Comparison of ENCODE assay signal across 1 cellular context in genomic region chr11:122737951-122738693, GRCh38.
TF ChIP-seq lines count a peak whose summit lies in the region.

No MANE protein-coding gene starts in this region.

TF ChIP-seq in HepG2, 621 proteins besides CTCF, POLR2A, EP300 and RAD21 (continued from another document):
- TF ChIP-seq ARID4A (CRISPR knock-in tag; IDR thresholded peaks at IDR 0.05; ENCODE audit: borderline replicate concordance): no peak
- TF ChIP-seq RARA (CRISPR knock-in tag; IDR thresholded peaks at IDR 0.05): peak; percentile 57; the same call in 1 of the 2 replicates
- no peak for TF ChIP-seq RAD51 (IDR thresholded peaks at IDR 0.05; ENCODE audit: borderline replicate concordance)
- TF ChIP-seq, protein P1, sequence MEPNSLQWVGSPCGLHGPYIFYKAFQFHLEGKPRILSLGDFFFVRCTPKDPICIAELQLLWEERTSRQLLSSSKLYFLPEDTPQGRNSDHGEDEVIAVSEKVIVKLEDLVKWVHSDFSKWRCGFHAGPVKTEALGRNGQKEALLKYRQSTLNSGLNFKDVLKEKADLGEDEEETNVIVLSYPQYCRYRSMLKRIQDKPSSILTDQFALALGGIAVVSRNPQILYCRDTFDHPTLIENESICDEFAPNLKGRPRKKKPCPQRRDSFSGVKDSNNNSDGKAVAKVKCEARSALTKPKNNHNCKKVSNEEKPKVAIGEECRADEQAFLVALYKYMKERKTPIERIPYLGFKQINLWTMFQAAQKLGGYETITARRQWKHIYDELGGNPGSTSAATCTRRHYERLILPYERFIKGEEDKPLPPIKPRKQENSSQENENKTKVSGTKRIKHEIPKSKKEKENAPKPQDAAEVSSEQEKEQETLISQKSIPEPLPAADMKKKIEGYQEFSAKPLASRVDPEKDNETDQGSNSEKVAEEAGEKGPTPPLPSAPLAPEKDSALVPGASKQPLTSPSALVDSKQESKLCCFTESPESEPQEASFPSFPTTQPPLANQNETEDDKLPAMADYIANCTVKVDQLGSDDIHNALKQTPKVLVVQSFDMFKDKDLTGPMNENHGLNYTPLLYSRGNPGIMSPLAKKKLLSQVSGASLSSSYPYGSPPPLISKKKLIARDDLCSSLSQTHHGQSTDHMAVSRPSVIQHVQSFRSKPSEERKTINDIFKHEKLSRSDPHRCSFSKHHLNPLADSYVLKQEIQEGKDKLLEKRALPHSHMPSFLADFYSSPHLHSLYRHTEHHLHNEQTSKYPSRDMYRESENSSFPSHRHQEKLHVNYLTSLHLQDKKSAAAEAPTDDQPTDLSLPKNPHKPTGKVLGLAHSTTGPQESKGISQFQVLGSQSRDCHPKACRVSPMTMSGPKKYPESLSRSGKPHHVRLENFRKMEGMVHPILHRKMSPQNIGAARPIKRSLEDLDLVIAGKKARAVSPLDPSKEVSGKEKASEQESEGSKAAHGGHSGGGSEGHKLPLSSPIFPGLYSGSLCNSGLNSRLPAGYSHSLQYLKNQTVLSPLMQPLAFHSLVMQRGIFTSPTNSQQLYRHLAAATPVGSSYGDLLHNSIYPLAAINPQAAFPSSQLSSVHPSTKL (CRISPR knock-in tag; IDR thresholded peaks at IDR 0.05): peak; percentile 48; the same call in 1 of the 2 replicates
- TF ChIP-seq E2F5 (CRISPR knock-in tag; conservative IDR thresholded peaks at IDR 0.05): no peak
- TF ChIP-seq PPARG (CRISPR knock-in tag; conservative IDR thresholded peaks at IDR 0.05): peak; percentile 59; the same call in 1 of the 2 replicates
- TF ChIP-seq RFXAP (CRISPR knock-in tag; IDR thresholded peaks at IDR 0.05; ENCODE audit: borderline replicate concordance): no peak
- no peak for TF ChIP-seq SIN3B (IDR thresholded peaks at IDR 0.05; ENCODE audit: low read length)
- no peak for TF ChIP-seq GATA4 (IDR thresholded peaks at IDR 0.05; ENCODE audit: borderline replicate concordance, low read depth)
- no peak for TF ChIP-seq SYNCRIP (IDR thresholded peaks at IDR 0.05; ENCODE audit: insufficient read depth, low read depth, low read length)
- no peak for TF ChIP-seq SOX13 (IDR thresholded peaks at IDR 0.05)
- peak in 1 of 2 experiments; percentile 59; a peak in 1 of 4 replicates for TF ChIP-seq SOX13 (CRISPR knock-in tag; conservative IDR thresholded peaks at IDR 0.05 in 1 of 2, IDR thresholded peaks at IDR 0.05 in 1 of 2)
- TF ChIP-seq, protein P2, sequence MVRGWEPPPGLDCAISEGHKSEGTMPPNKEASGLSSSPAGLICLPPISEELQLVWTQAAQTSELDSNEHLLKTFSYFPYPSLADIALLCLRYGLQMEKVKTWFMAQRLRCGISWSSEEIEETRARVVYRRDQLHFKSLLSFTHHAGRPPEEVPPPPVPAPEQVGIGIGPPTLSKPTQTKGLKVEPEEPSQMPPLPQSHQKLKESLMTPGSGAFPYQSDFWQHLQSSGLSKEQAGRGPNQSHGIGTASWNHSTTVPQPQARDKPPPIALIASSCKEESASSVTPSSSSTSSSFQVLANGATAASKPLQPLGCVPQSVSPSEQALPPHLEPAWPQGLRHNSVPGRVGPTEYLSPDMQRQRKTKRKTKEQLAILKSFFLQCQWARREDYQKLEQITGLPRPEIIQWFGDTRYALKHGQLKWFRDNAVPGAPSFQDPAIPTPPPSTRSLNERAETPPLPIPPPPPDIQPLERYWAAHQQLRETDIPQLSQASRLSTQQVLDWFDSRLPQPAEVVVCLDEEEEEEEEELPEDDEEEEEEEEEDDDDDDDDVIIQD (CRISPR knock-in tag; IDR thresholded peaks at IDR 0.05; ENCODE audit: low read depth): no peak
- TF ChIP-seq FOXA3 (CRISPR knock-in tag; IDR thresholded peaks at IDR 0.05): peak; percentile 38
- peak; percentile 60; the same call in 1 of the 2 replicates for TF ChIP-seq ZKSCAN8 (CRISPR knock-in tag; IDR thresholded peaks at IDR 0.05; ENCODE audit: borderline replicate concordance)
